ENCODE assay signal across 20 cellular contexts in genomic region chr5:61321650-61322049, GRCh38.
"Had no signal": no experiment of that assay in that cellular context is flagged by ENCODE, and none has a peak within 500 bp of the region (broad histone marks: within the 10 kb centered on the region; RNA-seq: fewer than 3 reads in every experiment).

No MANE protein-coding gene starts in this region.

- H3K4me3 ChIP-seq: neural progenitor cell, ovary, right atrium auricular region, sigmoid colon, skin epidermis, suprapubic skin, thyroid gland, upper lobe of right lung, vagina had no signal

- ATAC-seq: natural killer cell; stimulated activated effector memory CD8-positive, alpha-beta T cell treated with anti-CD3 and anti-CD28 coated beads, Interleukin-12 subunit alpha, Interleukin-12 subunit beta, amount 100 ng/mL, for 72 hours; stimulated activated naive CD8-positive, alpha-beta T cell treated with anti-CD3 and anti-CD28 coated beads, Interleukin-15, Interleukin-2, amounts not matched to agents 100 U/mL and 50 U/mL, for 24 hours had no signal

- H3K9me3 ChIP-seq: ovary, right atrium auricular region, sigmoid colon, suprapubic skin, thyroid gland, upper lobe of right lung, vagina had no signal

- H3K36me3 ChIP-seq: neural progenitor cell, ovary, right atrium auricular region, sigmoid colon, suprapubic skin, thyroid gland, upper lobe of right lung, vagina had no signal

- DNase-seq: effector CD4-positive, alpha-beta T cell; endodermal cell; foreskin melanocyte; head of caudate nucleus; hippocampal formation; natural killer cell; nucleus accumbens; ovary; sigmoid colon; stimulated activated CD4-positive, alpha-beta T cell treated with anti-CD3 and anti-CD28 coated beads, Interleukin-4, amount 100 ng/mL, for 1 hour; stimulated activated CD8-positive, alpha-beta memory T cell treated with anti-CD3 and anti-CD28 coated beads, Interleukin-4, amount 100 ng/mL, for 48 hours; stimulated activated naive CD8-positive, alpha-beta T cell treated with anti-CD3 and anti-CD28 coated beads, Interleukin-15, Interleukin-2, amounts not matched to agents 100 U/mL and 50 U/mL, for 24 hours; thyroid gland; upper lobe of right lung had no signal

- H3K27me3 ChIP-seq: ovary, right atrium auricular region, sigmoid colon, suprapubic skin, thyroid gland, upper lobe of right lung, vagina had no signal

- H3K27ac ChIP-seq: neural progenitor cell, ovary, right atrium auricular region, sigmoid colon, suprapubic skin, thyroid gland, upper lobe of right lung, vagina had no signal
